In the genomic region with DNA sequence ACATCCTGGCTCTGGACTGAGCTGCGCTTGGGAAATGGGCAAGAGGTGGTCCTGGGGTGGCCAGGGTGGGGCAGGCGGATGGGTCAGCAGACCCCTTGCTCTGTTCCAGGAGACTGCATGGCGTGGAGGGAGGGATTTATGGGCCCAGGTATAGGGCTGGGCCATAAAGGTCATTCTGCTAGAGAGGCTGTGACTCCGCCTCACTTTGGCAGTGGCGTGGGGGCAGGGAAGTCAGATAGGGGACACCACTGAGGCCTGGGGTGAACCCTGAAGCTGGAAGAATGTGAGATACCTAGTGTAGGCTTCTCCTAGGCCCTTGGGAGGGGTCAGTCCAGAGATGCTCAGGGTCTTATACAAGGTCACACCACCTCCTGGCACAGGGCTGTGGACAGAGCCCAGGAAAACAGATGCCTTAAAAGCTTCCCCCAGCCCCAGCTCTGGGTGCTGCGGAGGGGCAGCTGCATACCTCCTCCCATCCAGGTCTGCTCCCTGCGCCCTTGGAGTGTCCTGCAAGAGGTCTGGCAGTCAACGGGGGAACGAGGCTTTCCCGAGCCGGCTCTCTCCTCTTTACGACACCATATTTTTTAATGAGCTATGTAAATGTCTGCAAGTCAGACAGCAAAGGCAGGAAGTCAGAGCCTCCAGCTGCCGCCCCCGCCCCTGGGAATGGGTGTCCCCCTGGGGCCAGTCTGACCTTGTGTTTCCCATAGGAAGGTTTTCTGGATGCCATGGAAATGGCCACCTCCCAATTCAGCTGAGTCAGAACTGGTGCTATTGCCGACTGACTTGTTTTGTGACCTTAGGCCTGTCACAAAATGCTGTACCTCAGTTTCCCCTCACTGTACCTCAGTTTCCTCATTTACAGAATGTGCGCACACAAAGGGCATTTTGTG, we compare ENCODE assay signal across 16 cellular contexts. TPM values are rescaled to one million over a fixed set of nuclear protein-coding genes. Genes with fewer than 3 reads are reported as not detected.
DNase-seq lines count a peak whose midpoint lies in the region; TF ChIP-seq lines count a peak whose summit lies in the region.
"Had no signal": no experiment of that assay in that cellular context is flagged by ENCODE, and none has a peak within 500 bp of the region (broad histone marks: within the 10 kb centered on the region; RNA-seq: fewer than 3 reads in every experiment).

No MANE protein-coding gene starts in this region.

- H2AK5ac ChIP-seq in mesenchymal stem cell (ENCODE audit: low read length, severe bottlenecking) = no peak overlapping the region

- 44% methylated on average over 16 of the region's 16 CpGs for WGBS in mesenchymal stem cell
- WGBS in ovary, 3 donors = 69 to 74% (median 70%) methylated on average over 15 to 16 of the region's 16 CpGs
- WGBS in lower leg skin, 2 donors = 79 to 81% methylated on average over 15 to 16 of the region's 16 CpGs

- TF ChIP-seq POLR2A in ovary (IDR thresholded peaks at IDR 0.05) (no peak), lower leg skin (IDR thresholded peaks at IDR 0.05) (no peak)

- peak overlapping the region; percentile 76 to 83 for H3K4ac ChIP-seq in mesenchymal stem cell (ENCODE audit: low read depth in 1 of 2, low read length in 2 of 2)

- intact Hi-C loops in ovary (cut with DNase I) = no loop called here
- intact Hi-C loops in lower leg skin (cut with DNase I; ENCODE audit: low total_unique reads) = no loop called here

- no peak overlapping the region for H3K4me3 ChIP-seq in ACC112 (ENCODE audit: low read depth, low read length)
- no peak overlapping the region for H3K4me3 ChIP-seq in mesenchymal stem cell (ENCODE audit: insufficient read depth in 1 of 2, low read depth in 1 of 2, low read length in 2 of 2)
- no peak overlapping the region for H3K4me3 ChIP-seq in ovary
- no peak overlapping the region for H3K4me3 ChIP-seq in lower leg skin (ENCODE audit: low read depth, poor library complexity, severe bottlenecking)
- H3K4me3 ChIP-seq: breast epithelium, GM12878 had no signal

- no peaks in the 10 kb centered on the region for H3K79me1 ChIP-seq in mesenchymal stem cell (replicated peaks; ENCODE audit: low read length, poor library complexity, severe bottlenecking)

- H2AFZ ChIP-seq in ACC112 (ENCODE audit: low read length, unreplicated experiment) (peak overlapping the region; percentile 73), mesenchymal stem cell (ENCODE audit: low read depth, low read length) (peak overlapping the region; percentile 79)

- H3K9ac ChIP-seq in mesenchymal stem cell (ENCODE audit: low read length) = no peak overlapping the region

- H3K4me2 ChIP-seq in mesenchymal stem cell (ENCODE audit: low read length, poor library complexity, severe bottlenecking) = no peak overlapping the region

- DNase-seq in M059J (ENCODE audit: low read depth) = peak; percentile 31
- peak; percentile 50 for DNase-seq in cerebellar cortex (ENCODE audit: low spot score)
- peak; percentile 53 for DNase-seq in mesenchymal stem cell
- no peak for DNase-seq in HEK293T (ENCODE audit: extremely low spot score)
- no peak for DNase-seq in ovary
- no peak for DNase-seq in lower leg skin (ENCODE audit: low spot score in 2 of 2)
- DNase-seq in SKM-1 (lab: John Stamatoyannopoulos, UW; ENCODE audit: unreplicated experiment) = no peak
- DNase-seq: DMS79, NCI-H1436 had no signal

- no peak overlapping the region for H2BK120ac ChIP-seq in mesenchymal stem cell (ENCODE audit: low read depth, low read length)

- peak overlapping the region; percentile 54 for H4K91ac ChIP-seq in mesenchymal stem cell (ENCODE audit: low read length)

- no peak overlapping the region for H2BK12ac ChIP-seq in mesenchymal stem cell (ENCODE audit: low read length in 2 of 2)

- H4K8ac ChIP-seq in mesenchymal stem cell (ENCODE audit: low read length) = peak overlapping the region; percentile 92

- peak overlapping the region; percentile 67 to 83 for H3K18ac ChIP-seq in mesenchymal stem cell (ENCODE audit: low read depth in 1 of 2, low read length in 2 of 2)

- no peak for TF ChIP-seq EP300 in ovary (IDR thresholded peaks at IDR 0.05)

- TF ChIP-seq CTCF in ovary (IDR thresholded peaks at IDR 0.05) = no peak
- TF ChIP-seq CTCF in lower leg skin (IDR thresholded peaks at IDR 0.05) = no peak

- H3K27ac ChIP-seq in ACC112 (ENCODE audit: low read depth, low read length) (peak overlapping the region; percentile 61), mesenchymal stem cell (ENCODE audit: low read length, poor library complexity, severe bottlenecking) (no peak overlapping the region), ovary (no peak overlapping the region)

- no peaks in the 10 kb centered on the region for H3K79me2 ChIP-seq in ACC112 (ENCODE audit: control insufficient read depth, insufficient read depth, low read length, unreplicated experiment)

- CTCF ChIA-PET in HEK293T (lab: Yijun Ruan, JAX) = interaction anchor here (1.1 to 7.6 kb wide), 3 partner anchors 11 to 215 kb away, joined by 3 to 65 read pairs (median 4); no protein-coding TSS in a partner anchor

- POLR2A ChIA-PET in HEK293T (lab: Yijun Ruan, JAX) = interaction anchor here (1.0 to 1.6 kb wide), 2 partner anchors 13 to 25 kb away, joined by 3 to 6 read pairs; no protein-coding TSS in a partner anchor

- H3K4me1 ChIP-seq in ACC112 (ENCODE audit: control insufficient read depth, insufficient read depth, low read length, unreplicated experiment) (peaks cover 19% of the 10 kb centered on the region), mesenchymal stem cell (ENCODE audit: control insufficient read depth, insufficient read depth, low read depth, low read length) (peaks cover 6% of the 10 kb centered on the region), ovary (ENCODE audit: insufficient read depth) (no peaks in the 10 kb centered on the region)
- H3K4me1 ChIP-seq: breast epithelium had no signal

- H3K14ac ChIP-seq in mesenchymal stem cell (ENCODE audit: low read length in 2 of 2) = peak overlapping the region in 1 of 2 experiments; percentile 90

- H3K9me3 ChIP-seq in mesenchymal stem cell (ENCODE audit: control insufficient read depth, low read length) = no peaks in the 10 kb centered on the region
- no peaks in the 10 kb centered on the region for H3K9me3 ChIP-seq in ovary
- H3K9me3 ChIP-seq: breast epithelium had no signal

- H3K36me3 ChIP-seq in ACC112 (ENCODE audit: insufficient read depth, low read length) (no peaks in the 10 kb centered on the region), mesenchymal stem cell (ENCODE audit: control insufficient read depth in 1 of 2, insufficient read depth in 2 of 2, low read depth in 1 of 2, low read length in 2 of 2) (no peaks in the 10 kb centered on the region), ovary (no peaks in the 10 kb centered on the region)
- H3K36me3 ChIP-seq: breast epithelium had no signal

- no peak overlapping the region for H3K23ac ChIP-seq in mesenchymal stem cell (ENCODE audit: low read length in 2 of 2)

- H2BK15ac ChIP-seq in mesenchymal stem cell (ENCODE audit: low read depth, poor library complexity, severe bottlenecking) = peak overlapping the region; percentile 45

- no peak overlapping the region for H2BK5ac ChIP-seq in mesenchymal stem cell (ENCODE audit: low read depth, low read length, poor library complexity, severe bottlenecking)

- H3K27me3 ChIP-seq in ACC112 (ENCODE audit: insufficient read depth, low read length) (no peaks in the 10 kb centered on the region), mesenchymal stem cell (ENCODE audit: control insufficient read depth in 1 of 2, insufficient read depth in 1 of 2, low read length in 2 of 2) (peaks cover 31 to 54% of the 10 kb centered on the region in 2 experiments), ovary (no peaks in the 10 kb centered on the region)
- H3K27me3 ChIP-seq: breast epithelium had no signal

TF ChIP-seq in HEK293T, 16 proteins besides CTCF, POLR2A, EP300 and RAD21:
- no peak for TF ChIP-seq SUZ12 (IDR thresholded peaks at IDR 0.05)
- no peak for TF ChIP-seq BHLHE40 (IDR thresholded peaks at IDR 0.05; ENCODE audit: borderline replicate concordance)
- TF ChIP-seq CTBP1 (IDR thresholded peaks at IDR 0.05; ENCODE audit: borderline replicate concordance) = no peak
- no peak for TF ChIP-seq ZNF384 (IDR thresholded peaks at IDR 0.05)
- TF ChIP-seq, protein P1, sequence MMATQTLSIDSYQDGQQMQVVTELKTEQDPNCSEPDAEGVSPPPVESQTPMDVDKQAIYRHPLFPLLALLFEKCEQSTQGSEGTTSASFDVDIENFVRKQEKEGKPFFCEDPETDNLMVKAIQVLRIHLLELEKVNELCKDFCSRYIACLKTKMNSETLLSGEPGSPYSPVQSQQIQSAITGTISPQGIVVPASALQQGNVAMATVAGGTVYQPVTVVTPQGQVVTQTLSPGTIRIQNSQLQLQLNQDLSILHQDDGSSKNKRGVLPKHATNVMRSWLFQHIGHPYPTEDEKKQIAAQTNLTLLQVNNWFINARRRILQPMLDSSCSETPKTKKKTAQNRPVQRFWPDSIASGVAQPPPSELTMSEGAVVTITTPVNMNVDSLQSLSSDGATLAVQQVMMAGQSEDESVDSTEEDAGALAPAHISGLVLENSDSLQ (IDR thresholded peaks at IDR 0.05) = no peak
- no peak for TF ChIP-seq ELF4 (IDR thresholded peaks at IDR 0.05)
- no peak for TF ChIP-seq FOXK2 (IDR thresholded peaks at IDR 0.05)
- TF ChIP-seq HDGF (IDR thresholded peaks at IDR 0.05; ENCODE audit: borderline replicate concordance) = no peak
- TF ChIP-seq FOXM1 (IDR thresholded peaks at IDR 0.05; ENCODE audit: borderline replicate concordance) = no peak

RNA-seq across cellular contexts. Expression of gene LINGO1, which starts 26.3 kb away (rescaled TPM):
- total RNA-seq in M059J (2014; rRNA removed; shearing (Covaris generic)) = not detected in 2 replicates
- polyA plus RNA-seq in mesenchymal stem cell (2013, experiment 1 of 2) = 1.9 TPM
- polyA plus RNA-seq in mesenchymal stem cell (2013, experiment 2 of 2) = 1.7 TPM
- 1 to 10 TPM in 3 of 7 donors, under 1 TPM in 4; 0.36 to 4.5 (median 0.92) TPM for total RNA-seq in ovary
- polyA plus RNA-seq in ovary = 1 to 10 TPM; 2.4 to 3.6 TPM
- total RNA-seq in lower leg skin = 1 to 10 TPM in 2 of 4 donors, under 1 TPM in 2; 0.42 to 4.4 (median 1.5) TPM
- total RNA-seq: activated CD8-positive, alpha-beta memory T cell treated with anti-CD3 and anti-CD28 coated beads for 36 hours; epithelial cell of proximal tubule; GM12878; mononuclear cell; pulmonary artery endothelial cell had no signal

Comparison
In these comparisons a context has a peak if more than half of its experiments do, and no peak if none do; other contexts are left out.
1. DNase-seq: peak in M059J (single experiment), cerebellar cortex (single experiment) and mesenchymal stem cell (single experiment); none in HEK293T (single experiment), ovary (0 of 5), lower leg skin (0 of 2) and SKM-1 (single experiment).